In genomic region chr6:25942561-25943147, GRCh38 we compare ENCODE assay signal across 8 cellular contexts. TPM values are rescaled to one million over a fixed set of nuclear protein-coding genes. Genes with fewer than 3 reads are reported as not detected.
A peak's percentile ranks its signal among the peaks of the same experiment; 100 is the strongest.
DNase-seq lines count a peak whose midpoint lies in the region; ATAC-seq and TF ChIP-seq lines count a peak whose summit lies in the region.

No MANE protein-coding gene starts in this region.

- H3K27me3 ChIP-seq in AG04450 (ENCODE audit: control insufficient read depth, insufficient read depth, low read length) (peaks cover 2% of the 10 kb centered on the region), body of pancreas (no peaks in the 10 kb centered on the region)

- no peak overlapping the region for H3K27ac ChIP-seq in AG04450 (ENCODE audit: low read depth, low read length)
- no peak overlapping the region for H3K27ac ChIP-seq in body of pancreas

- H3K9me3 ChIP-seq in AG04450 (ENCODE audit: control insufficient read depth, insufficient read depth, low read length), result no peaks in the 10 kb centered on the region
- no peaks in the 10 kb centered on the region for H3K9me3 ChIP-seq in body of pancreas

- no peak for DNase-seq in AG04450 (ENCODE audit: low read depth, low spot score)
- DNase-seq in GM12865 (ENCODE audit: low read depth), result peak; percentile 60
- DNase-seq in NCI-H446 (lab: John Stamatoyannopoulos, UW), result peak; percentile 1 to 43
- DNase-seq in body of pancreas, result no peak
- DNase-seq in myocyte (ENCODE audit: low read depth), result peak; percentile 45
- DNase-seq in cerebellar nuclear complex (lab: John Stamatoyannopoulos, UW), result no peak

- TF ChIP-seq POLR2A in body of pancreas (IDR thresholded peaks at IDR 0.05), result no peak

- CTCF ChIA-PET in AG04450 (lab: Charles Lee), result interaction anchor here (1.0 to 2.2 kb wide), 3 partner anchors 155 to 225 kb away, joined by 3 to 10 read pairs (median 5); no protein-coding TSS in a partner anchor

- ATAC-seq in body of pancreas (peak; percentile 47), HG02623 (IDR thresholded peaks at IDR 0.05; ENCODE audit: unreplicated experiment) (no peak), GM21367 (IDR thresholded peaks at IDR 0.05; ENCODE audit: unreplicated experiment) (no peak)

- H3K36me3 ChIP-seq in body of pancreas (replicated peaks in 1 of 2; ENCODE audit: insufficient read depth in 1 of 2, low read depth in 2 of 2), result no peaks in the 10 kb centered on the region

- no peak overlapping the region for H3K4me3 ChIP-seq in AG04450 (ENCODE audit: low read depth, low read length)
- H3K4me3 ChIP-seq in GM12865 (ENCODE audit: low read depth, low read length), result no peak overlapping the region
- no peak overlapping the region for H3K4me3 ChIP-seq in body of pancreas

- intact Hi-C loops in body of pancreas (cut with DNase I), result no loop called here

- POLR2A ChIA-PET in AG04450 (lab: Yijun Ruan, JAX), result no interaction called here

- TF ChIP-seq CTCF in AG04450 (IDR thresholded peaks at IDR 0.05; ENCODE audit: low read depth, low read length) (peak; percentile 59), GM12865 (IDR thresholded peaks at IDR 0.05; ENCODE audit: insufficient read depth, low read depth, low read length, missing control alignments) (peak; percentile 51), body of pancreas (IDR thresholded peaks at IDR 0.05) (peak in 6 of 7 experiments; percentile 29 to 71 (median 58))

- 17 to 24% methylated on average over 3 of the region's 3 CpGs for WGBS in body of pancreas, 2 donors

- H3K4me1 ChIP-seq in body of pancreas, result no peaks in the 10 kb centered on the region

RNA-seq across cellular contexts. Expression of gene SLC17A2, which starts 12.2 kb away (rescaled TPM):
- polyA plus RNA-seq in AG04450 (2011; rRNA removed), result not detected in 2 replicates
- polyA minus RNA-seq in AG04450 (2011; rRNA and poly(A)+ RNA removed), result not detected in 2 replicates
- not detected for total RNA-seq in body of pancreas
- total RNA-seq in myocyte, result 0.16 and 0.21 TPM in 2 replicates
- 0.15 TPM for polyA plus RNA-seq in myocyte (2012)

RNA-seq across cellular contexts. Expression of gene TRIM38, which starts 19.9 kb away (rescaled TPM):
- 8.2 and 9.1 TPM in 2 replicates for polyA plus RNA-seq in AG04450 (2011; rRNA removed)
- polyA minus RNA-seq in AG04450 (2011; rRNA and poly(A)+ RNA removed), result 10.2 and 11.4 TPM in 2 replicates
- 1 to 10 TPM; 3.9 to 4.0 TPM for total RNA-seq in body of pancreas
- 13.7 and 28.7 TPM in 2 replicates for total RNA-seq in myocyte
- 7.9 TPM for polyA plus RNA-seq in myocyte (2012)

Comparison
In these comparisons a context has a peak if more than half of its experiments do, and no peak if none do; other contexts are left out.
1. DNase-seq: peak in GM12865 (single experiment), NCI-H446 (2 of 2) and myocyte (single experiment); none in AG04450 (single experiment), body of pancreas (0 of 4) and cerebellar nuclear complex (0 of 2).
2. Peak in every context shown above with its lines, with median percentiles within 50 percentile points of each other: CTCF ChIP-seq.